In genomic region chr17:52790359-52790955, GRCh38 we compare ENCODE assay signal across 28 cellular contexts.
DNase-seq lines count a peak whose midpoint lies in the region; ATAC-seq and TF ChIP-seq lines count a peak whose summit lies in the region.
"Had no signal": no experiment of that assay in that cellular context is flagged by ENCODE, and none has a peak within 500 bp of the region (broad histone marks: within the 10 kb centered on the region; RNA-seq: fewer than 3 reads in every experiment).

No MANE protein-coding gene starts in this region.

- no peaks in the 10 kb centered on the region for H3F3A ChIP-seq in smooth muscle cell (ENCODE audit: low read depth)

- no peak overlapping the region for H3K9ac ChIP-seq in BLaER1
- no peak overlapping the region for H3K9ac ChIP-seq in smooth muscle cell (ENCODE audit: low read depth)

- H3K27ac ChIP-seq in BLaER1: no peak overlapping the region
- no peak overlapping the region for H3K27ac ChIP-seq in foreskin keratinocyte
- no peak overlapping the region for H3K27ac ChIP-seq in smooth muscle cell (ENCODE audit: low read depth)
- H3K27ac ChIP-seq: pancreas, suprapubic skin, upper lobe of left lung had no signal

- peaks cover 10% of the 10 kb centered on the region for H3K4me1 ChIP-seq in BLaER1
- H3K4me1 ChIP-seq in foreskin keratinocyte: no peaks in the 10 kb centered on the region
- no peaks in the 10 kb centered on the region for H3K4me1 ChIP-seq in smooth muscle cell (ENCODE audit: low read depth)
- H3K4me1 ChIP-seq: HAP-1, pancreas, suprapubic skin, upper lobe of left lung had no signal

- no peak overlapping the region for H2AFZ ChIP-seq in smooth muscle cell (ENCODE audit: low read depth)

- H3K4me3 ChIP-seq in BLaER1 (no peak overlapping the region), smooth muscle cell (no peak overlapping the region)
- H3K4me3 ChIP-seq: HAP-1, pancreas, suprapubic skin, upper lobe of left lung had no signal

- H3K27me3 ChIP-seq in BLaER1: no peaks in the 10 kb centered on the region
- H3K27me3 ChIP-seq in foreskin keratinocyte: no peaks in the 10 kb centered on the region
- no peaks in the 10 kb centered on the region for H3K27me3 ChIP-seq in smooth muscle cell (ENCODE audit: low read depth)
- H3K27me3 ChIP-seq: pancreas, suprapubic skin, upper lobe of left lung had no signal

- H3K4me2 ChIP-seq in BLaER1: peak overlapping the region; percentile 25
- no peak overlapping the region for H3K4me2 ChIP-seq in smooth muscle cell

- no peak for TF ChIP-seq CTCF in foreskin keratinocyte (conservative IDR thresholded peaks at IDR 0.05)
- no peak for TF ChIP-seq CTCF in smooth muscle cell (IDR thresholded peaks at IDR 0.05; ENCODE audit: borderline replicate concordance, insufficient read depth, poor library complexity, severe bottlenecking)
- TF ChIP-seq CTCF in omental fat pad (IDR thresholded peaks at IDR 0.05): no peak

- 85% methylated on average over 7 of the region's 7 CpGs for WGBS in smooth muscle cell (ENCODE audit: low lambda C conversion rate)

- H3K36me3 ChIP-seq in BLaER1 (no peaks in the 10 kb centered on the region), smooth muscle cell (ENCODE audit: low read depth) (no peaks in the 10 kb centered on the region)
- H3K36me3 ChIP-seq: HAP-1, pancreas, suprapubic skin, upper lobe of left lung had no signal

- no peaks in the 10 kb centered on the region for H3K79me2 ChIP-seq in smooth muscle cell (ENCODE audit: low read depth)

- DNase-seq in H4 (ENCODE audit: low spot score): peak; percentile 42
- DNase-seq in NCI-H69 (lab: John Stamatoyannopoulos, UW): peak; percentile 36
- peak in 1 of 2 donors; percentile 1 for DNase-seq in foreskin keratinocyte
- DNase-seq in smooth muscle cell (lab: John Stamatoyannopoulos, UW; ENCODE audit: unreplicated experiment): no peak
- no peak for DNase-seq in omental fat pad (ENCODE audit: low spot score)
- DNase-seq in cerebellar nuclear complex (lab: John Stamatoyannopoulos, UW): no peak
- no peak for DNase-seq in GM19240 (ENCODE audit: insufficient read length, low spot score)
- DNase-seq: activated CD4-positive, alpha-beta T cell treated with anti-CD3 and anti-CD28 coated beads, Interleukin-2, amount 50 U/mL, for 4 hours; activated CD8-positive, alpha-beta memory T cell treated with anti-CD3 and anti-CD28 coated beads, Interleukin-2, amount 10 ng/mL, durations not matched to agents 7 days and 5 days; activated naive CD4-positive, alpha-beta T cell treated with Interleukin-2 at 50 U/mL for 16 hours; activated T-cell treated with anti-CD3 and anti-CD28 coated beads, Interleukin-2, amount 50 U/mL, for 72 hours; C1 segment of cervical spinal cord; DMS53; hypothalamus; NCI-H1930; NCI-H226; NCI-H748 treated with DMSO at 0.1 percent for 48 hours; nephron progenitor cell; pancreas; stimulated activated CD4-positive, alpha-beta T cell treated with anti-CD3 and anti-CD28 coated beads, Interleukin-1b, Interleukin-23, amount 100 ng/mL, for 48 hours; stimulated activated naive CD4-positive, alpha-beta T cell treated with Interleukin-2 at 50 U/mL for 16 hours; upper lobe of left lung had no signal

- peak; percentile 15 for ATAC-seq in foreskin keratinocyte
- no peak for ATAC-seq in omental fat pad (ENCODE audit: low FRiP score)
- ATAC-seq: activated CD4-positive, CD25-positive, alpha-beta regulatory T cell treated with anti-CD3 and anti-CD28 coated beads, Interleukin-2, amount 50 U/mL, for 24 hours; activated CD8-positive, alpha-beta memory T cell treated with anti-CD3 and anti-CD28 coated beads, Interleukin-2, amount 10 ng/mL, durations not matched to agents 7 days and 5 days; activated T-cell treated with anti-CD3 and anti-CD28 coated beads, Interleukin-2, amount 50 U/mL, for 72 hours; left lobe of liver; pancreas; SK-N-SH treated with all-trans-retinoic acid at 6 μM for 48 hours had no signal

- H4K20me1 ChIP-seq in BLaER1: no peaks in the 10 kb centered on the region
- no peaks in the 10 kb centered on the region for H4K20me1 ChIP-seq in smooth muscle cell (ENCODE audit: low read depth)

- no peaks in the 10 kb centered on the region for H3K9me3 ChIP-seq in BLaER1
- no peaks in the 10 kb centered on the region for H3K9me3 ChIP-seq in smooth muscle cell (replicated peaks; ENCODE audit: low read depth)
- H3K9me3 ChIP-seq: HAP-1, pancreas, suprapubic skin, upper lobe of left lung had no signal

Comparison
In these comparisons a context has a peak if more than half of its experiments do, and no peak if none do; other contexts are left out.
1. DNase-seq: peak in H4 (single experiment) and NCI-H69 (single experiment); none in smooth muscle cell (single experiment), omental fat pad (single experiment), cerebellar nuclear complex (0 of 2) and GM19240 (single experiment).